ENCODE assay signal across 16 cellular contexts in genomic region chr4:84317513-84317912, GRCh38.
"Had no signal": no experiment of that assay in that cellular context is flagged by ENCODE, and none has a peak within 500 bp of the region (broad histone marks: within the 10 kb centered on the region; RNA-seq: fewer than 3 reads in every experiment).

No MANE protein-coding gene starts in this region.

- H3K27ac Mint-ChIP-seq: activated CD4-positive, alpha-beta memory T cell treated with anti-CD3 and anti-CD28 coated beads, Interleukin-2, amount 10 ng/mL, durations not matched to agents 7 days and 5 days; natural killer cell; stimulated activated effector memory CD8-positive, alpha-beta T cell treated with anti-CD3 and anti-CD28 coated beads, Interleukin-12 subunit alpha, Interleukin-12 subunit beta, amount 100 ng/mL, for 72 hours; WTC11 had no signal

- H3K36me3 Mint-ChIP-seq: natural killer cell; stimulated activated effector memory CD8-positive, alpha-beta T cell treated with anti-CD3 and anti-CD28 coated beads, Interleukin-12 subunit alpha, Interleukin-12 subunit beta, amount 100 ng/mL, for 72 hours; WTC11 had no signal

- ATAC-seq: activated T-cell treated with anti-CD3 and anti-CD28 coated beads, Interleukin-2, amount 50 U/mL, for 4 hours; heart right ventricle; natural killer cell; stimulated activated effector memory CD8-positive, alpha-beta T cell treated with anti-CD3 and anti-CD28 coated beads, Interleukin-12 subunit alpha, Interleukin-12 subunit beta, amount 100 ng/mL, for 72 hours; WTC11 had no signal

- H3K4me1 Mint-ChIP-seq: activated CD4-positive, alpha-beta memory T cell treated with anti-CD3 and anti-CD28 coated beads, Interleukin-2, amount 10 ng/mL, durations not matched to agents 7 days and 5 days; natural killer cell; stimulated activated effector memory CD8-positive, alpha-beta T cell treated with anti-CD3 and anti-CD28 coated beads, Interleukin-12 subunit alpha, Interleukin-12 subunit beta, amount 100 ng/mL, for 72 hours; WTC11 had no signal

- H3K4me3 Mint-ChIP-seq: activated CD4-positive, alpha-beta memory T cell treated with anti-CD3 and anti-CD28 coated beads, Interleukin-2, amount 10 ng/mL, durations not matched to agents 7 days and 5 days; activated T-cell treated with anti-CD3 and anti-CD28 coated beads, Interleukin-2, amount 50 U/mL, for 4 hours; natural killer cell; stimulated activated effector memory CD8-positive, alpha-beta T cell treated with anti-CD3 and anti-CD28 coated beads, Interleukin-12 subunit alpha, Interleukin-12 subunit beta, amount 100 ng/mL, for 72 hours; WTC11 had no signal

- H3K9me3 Mint-ChIP-seq: activated CD4-positive, alpha-beta memory T cell treated with anti-CD3 and anti-CD28 coated beads, Interleukin-2, amount 10 ng/mL, durations not matched to agents 7 days and 5 days; activated T-cell treated with anti-CD3 and anti-CD28 coated beads, Interleukin-2, amount 50 U/mL, for 4 hours had no signal

- H3K27ac ChIP-seq: adrenal gland, cardiac muscle cell, epithelial cell of prostate, heart right ventricle had no signal

- DNase-seq: activated CD4-positive, alpha-beta memory T cell treated with anti-CD3 and anti-CD28 coated beads, Interleukin-2, amount 10 ng/mL, durations not matched to agents 7 days and 5 days; activated CD4-positive, alpha-beta T cell treated with anti-CD3 and anti-CD28 coated beads for 4 hours; activated effector memory CD4-positive, alpha-beta T cell treated with Interleukin-2 at 50 U/mL for 16 hours; activated naive CD4-positive, alpha-beta T cell treated with anti-CD3 and anti-CD28 coated beads, Interleukin-2, amount 50 U/mL, for 16 hours; activated T-cell treated with anti-CD3 and anti-CD28 coated beads, Interleukin-2, amount 50 U/mL, for 4 hours; adrenal gland; heart right ventricle; mesendoderm; natural killer cell; retina; stimulated activated CD4-positive, alpha-beta T cell treated with anti-CD3 and anti-CD28 coated beads, Interleukin-12 subunit alpha, Interleukin-12 subunit beta, amount 100 ng/mL, for 4 hours; stimulated activated CD4-positive, alpha-beta T cell treated with anti-CD3 and anti-CD28 coated beads, Interleukin-2, amount 100 ng/mL, for 24 hours had no signal

- H3K27me3 Mint-ChIP-seq: activated CD4-positive, alpha-beta memory T cell treated with anti-CD3 and anti-CD28 coated beads, Interleukin-2, amount 10 ng/mL, durations not matched to agents 7 days and 5 days had no signal
